ENCODE assay signal across 28 cellular contexts in the genomic region with DNA sequence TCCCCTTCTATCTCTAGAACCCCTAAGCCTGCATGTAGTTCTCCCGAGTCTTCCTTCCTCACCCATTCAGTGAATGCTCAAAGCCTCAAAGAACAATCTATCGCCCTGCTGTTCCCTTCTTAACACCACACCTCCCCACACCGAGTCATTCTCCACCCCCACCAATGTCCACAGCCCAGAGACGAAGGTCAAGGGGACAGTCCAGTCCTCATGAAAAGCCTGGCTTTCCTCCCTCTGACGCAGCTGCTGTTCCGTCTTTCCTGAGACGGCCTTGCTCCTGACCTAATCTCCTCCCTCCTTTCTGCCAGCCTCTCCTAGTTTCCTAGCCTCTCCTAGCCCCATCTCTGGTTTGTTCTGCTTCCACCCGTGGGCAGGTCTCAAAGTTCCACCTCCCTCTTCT. TPM values are rescaled to one million over a fixed set of nuclear protein-coding genes. Genes with fewer than 3 reads are reported as not detected.
"Had no signal": no experiment of that assay in that cellular context is flagged by ENCODE, and none has a peak within 500 bp of the region (broad histone marks: within the 10 kb centered on the region; RNA-seq: fewer than 3 reads in every experiment).

No MANE protein-coding gene starts in this region.

- ATAC-seq: activated CD8-positive, alpha-beta memory T cell treated with anti-CD3 and anti-CD28 coated beads, Interleukin-2, amount 10 ng/mL, durations not matched to agents 7 days and 5 days; body of pancreas; left ventricle myocardium superior; natural killer cell; stimulated activated naive CD8-positive, alpha-beta T cell treated with anti-CD3 and anti-CD28 coated beads, Interleukin-15, amount 100 ng/mL, for 72 hours; T-cell had no signal

- H3K36me3 Mint-ChIP-seq: natural killer cell had no signal

- H3K27me3 Mint-ChIP-seq: activated B cell treated with CpG ODN at 0.5 μM for 24 hours; activated CD8-positive, alpha-beta memory T cell treated with anti-CD3 and anti-CD28 coated beads, Interleukin-2, amount 10 ng/mL, durations not matched to agents 7 days and 5 days; activated naive CD4-positive, alpha-beta T cell treated with anti-CD3 and anti-CD28 coated beads, Interleukin-2, amount 10 ng/mL, durations not matched to agents 7 days and 5 days; activated T-cell treated with anti-CD3 and anti-CD28 coated beads, Interleukin-2, amount 50 U/mL, for 24 hours; central memory CD8-positive, alpha-beta T cell; stimulated activated naive CD8-positive, alpha-beta T cell treated with anti-CD3 and anti-CD28 coated beads, Interleukin-15, amount 100 ng/mL, for 72 hours; T-cell had no signal

- H3K9me3 Mint-ChIP-seq: activated B cell treated with CpG ODN at 0.5 μM for 24 hours; activated naive CD4-positive, alpha-beta T cell treated with anti-CD3 and anti-CD28 coated beads, Interleukin-2, amount 10 ng/mL, durations not matched to agents 7 days and 5 days; activated T-cell treated with anti-CD3 and anti-CD28 coated beads, Interleukin-2, amount 50 U/mL, for 24 hours; central memory CD8-positive, alpha-beta T cell; natural killer cell; stimulated activated naive CD8-positive, alpha-beta T cell treated with anti-CD3 and anti-CD28 coated beads, Interleukin-15, amount 100 ng/mL, for 72 hours; T-cell had no signal

- DNase-seq: activated B cell treated with CpG ODN at 0.5 μM for 24 hours; activated CD4-positive, alpha-beta T cell treated with anti-CD3 and anti-CD28 coated beads, Interleukin-2, amount 50 U/mL, for 1 hour; activated CD8-positive, alpha-beta memory T cell treated with anti-CD3 and anti-CD28 coated beads, Interleukin-2, amount 10 ng/mL, durations not matched to agents 7 days and 5 days; activated naive CD4-positive, alpha-beta T cell treated with anti-CD3 and anti-CD28 coated beads, Interleukin-2, amount 10 ng/mL, durations not matched to agents 7 days and 5 days; activated T-cell treated with anti-CD3 and anti-CD28 coated beads, Interleukin-2, amount 50 U/mL, for 24 hours; amniotic stem cell; effector CD4-positive, alpha-beta T cell; esophagus squamous epithelium; hypothalamus; left ventricle myocardium superior; mesendoderm; natural killer cell; occipital lobe; sigmoid colon; SK-N-SH; stimulated activated CD4-positive, alpha-beta T cell treated with anti-CD3 and anti-CD28 coated beads, Interleukin-1b, Interleukin-23, amount 100 ng/mL, for 48 hours; stimulated activated naive CD8-positive, alpha-beta T cell treated with anti-CD3 and anti-CD28 coated beads, Interleukin-15, amount 100 ng/mL, for 72 hours; T-cell had no signal

- H3K27ac ChIP-seq: body of pancreas, coronary artery, esophagus squamous epithelium, sigmoid colon, thoracic aorta had no signal

- H3K27ac Mint-ChIP-seq: activated B cell treated with CpG ODN at 0.5 μM for 24 hours; activated CD8-positive, alpha-beta memory T cell treated with anti-CD3 and anti-CD28 coated beads, Interleukin-2, amount 10 ng/mL, durations not matched to agents 7 days and 5 days; activated T-cell treated with anti-CD3 and anti-CD28 coated beads, Interleukin-2, amount 50 U/mL, for 24 hours; natural killer cell; T-cell had no signal

- H3K4me1 ChIP-seq: body of pancreas had no signal

- H3K36me3 ChIP-seq: esophagus squamous epithelium, sigmoid colon, thoracic aorta had no signal

- H3K4me3 ChIP-seq: body of pancreas, coronary artery, esophagus squamous epithelium, sigmoid colon, thoracic aorta had no signal

- H3K4me3 Mint-ChIP-seq: activated B cell treated with CpG ODN at 0.5 μM for 24 hours; activated CD8-positive, alpha-beta memory T cell treated with anti-CD3 and anti-CD28 coated beads, Interleukin-2, amount 10 ng/mL, durations not matched to agents 7 days and 5 days; activated naive CD4-positive, alpha-beta T cell treated with anti-CD3 and anti-CD28 coated beads, Interleukin-2, amount 10 ng/mL, durations not matched to agents 7 days and 5 days; activated T-cell treated with anti-CD3 and anti-CD28 coated beads, Interleukin-2, amount 50 U/mL, for 24 hours; central memory CD8-positive, alpha-beta T cell; natural killer cell; stimulated activated naive CD8-positive, alpha-beta T cell treated with anti-CD3 and anti-CD28 coated beads, Interleukin-15, amount 100 ng/mL, for 72 hours; T-cell had no signal

- H3K9me3 ChIP-seq: body of pancreas, esophagus squamous epithelium, sigmoid colon, SK-N-SH, thoracic aorta had no signal

- H3K27me3 ChIP-seq: body of pancreas, esophagus squamous epithelium had no signal

RNA-seq across cellular contexts. Expression of gene TFR2, which starts 19.8 kb away (rescaled TPM):
- total RNA-seq: left ventricle myocardium superior had no signal

RNA-seq across cellular contexts. Expression of gene ACTL6B, which starts 34.7 kb away (rescaled TPM):
- total RNA-seq: activated B cell treated with CpG ODN at 0.5 μM for 24 hours; activated CD8-positive, alpha-beta memory T cell treated with anti-CD3 and anti-CD28 coated beads, Interleukin-2, amount 10 ng/mL, durations not matched to agents 7 days and 5 days; endothelial cell of umbilical vein; esophagus squamous epithelium; fibroblast of villous mesenchyme; glomerular endothelial cell; kidney epithelial cell; left ventricle myocardium superior; natural killer cell; pulmonary artery endothelial cell; T-cell; thoracic aorta; ureter had no signal

RNA-seq across cellular contexts. Expression of gene FBXO24, which starts 35.4 kb away (rescaled TPM):
- total RNA-seq: glomerular endothelial cell, thoracic aorta had no signal
